In genomic region chr10:116850058-116850611, GRCh38 we compare ENCODE assay signal across 9 cellular contexts. TPM values are rescaled to one million over a fixed set of nuclear protein-coding genes. Genes with fewer than 3 reads are reported as not detected.
DNase-seq lines count a peak whose midpoint lies in the region; ATAC-seq and TF ChIP-seq lines count a peak whose summit lies in the region.
"Had no signal": no experiment of that assay in that cellular context is flagged by ENCODE, and none has a peak within 500 bp of the region (broad histone marks: within the 10 kb centered on the region; RNA-seq: fewer than 3 reads in every experiment).

No MANE protein-coding gene starts in this region.

- 27 to 30% methylated on average over 10 of the region's 10 CpGs for WGBS in GM23248 (ENCODE audit: low coverage in 1 of 2, low lambda C conversion rate in 2 of 2, missing lambda C conversion rate in 2 of 2), 2 experiments
- 40 to 45% (median 43%) methylated on average over 8 to 10 of the region's 10 CpGs for WGBS in adrenal gland, 4 donors

- H3K4me1 ChIP-seq in GM23248 (ENCODE audit: insufficient read depth) (no peaks in the 10 kb centered on the region), adrenal gland (replicated peaks in 1 of 2) (peaks cover 5% of the 10 kb centered on the region in 2 donors), iPS-18a (ENCODE audit: control insufficient read depth, low read depth, low read length) (peaks cover 21% of the 10 kb centered on the region)

- peak overlapping the region; percentile 93 for H2AFZ ChIP-seq in GM23248

- H3K79me2 ChIP-seq in GM23248 (ENCODE audit: insufficient read depth): no peaks in the 10 kb centered on the region

- no peaks in the 10 kb centered on the region for H4K20me1 ChIP-seq in GM23248 (ENCODE audit: insufficient read depth)

- H3K4me3 ChIP-seq in GM23248 (peak overlapping the region; percentile 83), adrenal gland (peak overlapping the region in 2 of 4 donors; percentile 74 to 75), iPS-18a (ENCODE audit: low read length) (peak overlapping the region; percentile 87), skin epidermis (peak overlapping the region; percentile 47 to 75 (median 54))

- H3K9me2 ChIP-seq in GM23248 (ENCODE audit: insufficient read depth): no peaks in the 10 kb centered on the region

- H3K9me3 ChIP-seq in GM23248 (ENCODE audit: low read depth): no peaks in the 10 kb centered on the region
- no peaks in the 10 kb centered on the region for H3K9me3 ChIP-seq in adrenal gland (replicated peaks in 1 of 3)
- H3K9me3 ChIP-seq in iPS-18a (ENCODE audit: control insufficient read depth, low read depth, low read length): no peaks in the 10 kb centered on the region

- no peak for DNase-seq in GM23248
- no peak for DNase-seq in adrenal gland
- DNase-seq in HPDE6-E6E7 (ENCODE audit: extremely low spot score): no peak
- DNase-seq in NCI-H1436 treated with DMSO at 0.1 percent for 48 hours (lab: John Stamatoyannopoulos, UW): no peak

- no peak for ATAC-seq in HG03108 (IDR thresholded peaks at IDR 0.05; ENCODE audit: unreplicated experiment)
- ATAC-seq in HG02763 (IDR thresholded peaks at IDR 0.05; ENCODE audit: unreplicated experiment): no peak

- H3K4me2 ChIP-seq in GM23248 (ENCODE audit: unreplicated experiment): peak overlapping the region; percentile 89

- TF ChIP-seq POLR2A in adrenal gland (IDR thresholded peaks at IDR 0.05): no peak

- H3K27me3 ChIP-seq in GM23248 (replicated peaks; ENCODE audit: insufficient read depth): no peaks in the 10 kb centered on the region
- no peaks in the 10 kb centered on the region for H3K27me3 ChIP-seq in adrenal gland
- peaks cover 15% of the 10 kb centered on the region for H3K27me3 ChIP-seq in iPS-18a (ENCODE audit: control insufficient read depth, insufficient read depth, low read length)

- TF ChIP-seq CTCF in adrenal gland (IDR thresholded peaks at IDR 0.05): no peak

- no peak overlapping the region for H3K27ac ChIP-seq in GM23248
- peak overlapping the region in 3 of 5 donors; percentile 40 to 73 (median 61) for H3K27ac ChIP-seq in adrenal gland
- H3K27ac ChIP-seq in iPS-18a (ENCODE audit: low read length): no peak overlapping the region
- H3K27ac ChIP-seq in skin epidermis: peak overlapping the region in 19 of 21 experiments; percentile 29 to 90 (median 66)
- H3K27ac ChIP-seq: HL-60 had no signal

- H3K36me3 ChIP-seq in GM23248 (ENCODE audit: low read depth) (no peaks in the 10 kb centered on the region), adrenal gland (replicated peaks in 1 of 2) (no peaks in the 10 kb centered on the region), iPS-18a (ENCODE audit: control insufficient read depth, low read depth, low read length) (no peaks in the 10 kb centered on the region)

- H3F3A ChIP-seq in GM23248 (ENCODE audit: insufficient read depth): no peaks in the 10 kb centered on the region; the same call in 1 of the 2 replicates

- H3K9ac ChIP-seq in GM23248 (peak overlapping the region; percentile 84), iPS-18a (ENCODE audit: low read length) (peak overlapping the region; percentile 77)

- intact Hi-C loops in adrenal gland (cut with DNase I): no loop called here

- in situ Hi-C loops in GM23248 (cut with MboI): no loop called here

RNA-seq across cellular contexts. Expression of gene ENO4, which starts 0.8 kb away (rescaled TPM):
- 0.11 and 0.51 TPM in 2 replicates for total RNA-seq in GM23248 (2014; rRNA removed; shearing (Covaris generic))
- polyA plus RNA-seq in GM23248 (2016; fragmentation: Nextera tagmentation; extraction: Ambion mirVana): 0.35 and 0.89 TPM in 2 replicates
- 1 to 10 TPM in 3 of 8 donors, under 1 TPM in 4, not detected in 1; 0.11 to 6.8 (median 0.83) TPM for total RNA-seq in adrenal gland
- polyA plus RNA-seq in adrenal gland: under 1 TPM; 0.24 to 0.42 (median 0.37) TPM

Comparison
In these comparisons a context has a peak if more than half of its experiments do, and no peak if none do; other contexts are left out.
1. H3K27ac ChIP-seq: peak in adrenal gland (3 of 5) and skin epidermis (19 of 21); none in GM23248 (single experiment) and iPS-18a (single experiment).